9 cellular contexts compared by ENCODE assay signal in the genomic region with DNA sequence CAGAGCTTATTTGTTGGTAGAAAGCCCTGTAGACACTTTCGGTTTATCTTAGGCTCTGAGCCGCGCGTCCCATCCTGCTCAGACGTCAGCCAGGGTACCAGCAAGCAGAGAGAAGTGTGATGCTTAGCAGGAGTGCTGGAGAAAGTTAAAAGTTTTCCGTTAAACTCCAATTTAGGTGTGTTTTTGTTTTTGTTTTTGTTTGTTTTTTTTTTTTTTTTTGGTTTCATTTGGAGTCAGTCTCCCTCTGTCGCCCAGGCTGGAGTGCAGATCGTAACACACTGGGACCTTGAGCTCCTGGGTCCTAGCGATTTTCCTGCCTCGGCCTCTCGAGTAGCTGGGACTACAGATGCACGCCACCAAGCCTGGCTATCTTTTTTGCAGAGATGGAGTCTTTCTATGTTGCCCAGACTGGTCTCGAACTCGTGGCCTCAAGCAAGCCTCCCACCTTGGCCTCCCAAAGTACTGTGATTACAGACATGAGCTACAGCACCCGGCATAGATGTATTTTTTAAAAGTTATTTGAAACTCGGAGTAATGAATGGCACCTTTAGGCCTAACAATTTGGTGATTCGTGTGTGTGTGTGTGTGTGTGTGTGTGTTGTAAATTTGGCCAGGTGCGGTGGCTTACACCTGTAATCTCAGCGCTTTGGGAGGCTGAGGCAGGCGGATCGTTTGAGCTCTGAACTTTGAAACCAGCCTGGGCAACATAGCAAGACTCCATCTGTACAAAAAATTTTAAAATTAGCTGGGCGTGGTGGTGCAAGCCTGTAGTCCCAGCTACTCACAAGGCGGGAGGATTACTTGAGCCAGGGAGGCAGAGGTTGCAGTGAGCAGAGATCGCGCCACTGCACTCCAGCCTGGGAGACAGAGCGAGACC. TPM values are rescaled to one million over a fixed set of nuclear protein-coding genes. Genes with fewer than 3 reads are reported as not detected.
DNase-seq lines count a peak whose midpoint lies in the region; ATAC-seq and TF ChIP-seq lines count a peak whose summit lies in the region.
"Had no signal": no experiment of that assay in that cellular context is flagged by ENCODE, and none has a peak within 500 bp of the region (broad histone marks: within the 10 kb centered on the region; RNA-seq: fewer than 3 reads in every experiment).

No MANE protein-coding gene starts in this region.

- H3K36me3 ChIP-seq in A673 (ENCODE audit: insufficient read depth, low read length, poor library complexity, severe bottlenecking) (no peaks in the 10 kb centered on the region), endodermal cell (ENCODE audit: control insufficient read depth, insufficient read depth, low read length) (no peaks in the 10 kb centered on the region), ovary (no peaks in the 10 kb centered on the region)

- H3K9me3 Mint-ChIP-seq in endodermal cell = no peaks in the 10 kb centered on the region

- ATAC-seq in GM19395 (IDR thresholded peaks at IDR 0.05; ENCODE audit: unreplicated experiment) (peak; percentile 40), HG03342 (IDR thresholded peaks at IDR 0.05; ENCODE audit: unreplicated experiment) (no peak), GM18907 (IDR thresholded peaks at IDR 0.05; ENCODE audit: unreplicated experiment) (no peak)

- no TSS peak for BruUV-seq in A673 (replicated peaks; lab: Mats Ljungman, UMichigan)

- H3K4me3 ChIP-seq in A673 (ENCODE audit: low read depth, low read length, poor library complexity, severe bottlenecking) (peak overlapping the region; percentile 78), endodermal cell (ENCODE audit: low read length) (peak overlapping the region; percentile 75), ovary (peak overlapping the region; percentile 53)

- 57 to 65% methylated on average over 19 to 25 of the region's 26 CpGs for WGBS in endodermal cell (ENCODE audit: insufficient coverage in 1 of 2, insufficient read length in 1 of 2), 2 experiments
- WGBS in ovary, 3 donors = 59 to 62% (median 61%) methylated on average over 26 of the region's 26 CpGs

- H3K27me3 Mint-ChIP-seq in endodermal cell (ENCODE audit: insufficient read depth) = peaks cover 29% of the 10 kb centered on the region

- H3K27ac ChIP-seq in A673 (ENCODE audit: low read depth, low read length, poor library complexity, severe bottlenecking) (peak overlapping the region; percentile 65), endodermal cell (ENCODE audit: low read depth, low read length) (no peak overlapping the region), ovary (peak overlapping the region; percentile 66 to 87)

- CTCF ChIA-PET in A673 (lab: Charles Lee) = no interaction called here

- H3K4me1 ChIP-seq in A673 (ENCODE audit: insufficient read depth, low read length, poor library complexity, severe bottlenecking) = peaks cover 19% of the 10 kb centered on the region
- H3K4me1 ChIP-seq in endodermal cell (ENCODE audit: control insufficient read depth, insufficient read depth, low read length) = no peaks in the 10 kb centered on the region
- no peaks in the 10 kb centered on the region for H3K4me1 ChIP-seq in ovary (ENCODE audit: insufficient read depth)

- H3K9me3 ChIP-seq in A673 (ENCODE audit: low read depth, low read length, poor library complexity, severe bottlenecking) (no peaks in the 10 kb centered on the region), endodermal cell (ENCODE audit: control insufficient read depth, low read length) (no peaks in the 10 kb centered on the region), ovary (no peaks in the 10 kb centered on the region)

- no peaks in the 10 kb centered on the region for H3K27me3 ChIP-seq in A673 (replicated peaks; ENCODE audit: insufficient read depth, low read depth, low read length, poor library complexity)
- H3K27me3 ChIP-seq in endodermal cell (ENCODE audit: control insufficient read depth, insufficient read depth, low read length, poor library complexity, severe bottlenecking) = peaks cover 16% of the 10 kb centered on the region
- H3K27me3 ChIP-seq in ovary = no peaks in the 10 kb centered on the region

- intact Hi-C loops in A673 (cut with micrococcal nuclease; ENCODE audit: unreplicated experiment) (no loop called here), ovary (cut with DNase I) (loop anchor here in 1 of 4 donors (10.0 kb wide), 1 partner anchor 105 kb away; no protein-coding TSS in a partner anchor)

- peak overlapping the region; percentile 89 for H3K27ac Mint-ChIP-seq in endodermal cell

- no peak for TF ChIP-seq CTCF in A673 (conservative IDR thresholded peaks at IDR 0.05; ENCODE audit: low read depth, low read length)
- no peak for TF ChIP-seq CTCF in endodermal cell (conservative IDR thresholded peaks at IDR 0.05)
- no peak for TF ChIP-seq CTCF in ovary (IDR thresholded peaks at IDR 0.05)

- no peak for TF ChIP-seq EP300 in ovary (IDR thresholded peaks at IDR 0.05)

- no peaks in the 10 kb centered on the region for H3K36me3 Mint-ChIP-seq in endodermal cell (ENCODE audit: low read depth)

- POLR2A ChIA-PET in A673 (lab: Charles Lee; ENCODE audit: low non-redundant PET) = no interaction called here

- DNase-seq in A673 (ENCODE audit: low spot score) (no peak), RPMI8226 (peak; percentile 83), endodermal cell (peak; percentile 54), ovary (peak in 1 of 5 donors; percentile 28)
- DNase-seq in activated CD4-positive, CD25-positive, alpha-beta regulatory T cell (lab: John Stamatoyannopoulos, UW) = no peak

- peaks cover 15% of the 10 kb centered on the region for H3K4me1 Mint-ChIP-seq in endodermal cell

- peak overlapping the region; percentile 4 for H3K9ac ChIP-seq in endodermal cell (ENCODE audit: extremely low read depth, low read length, poor library complexity, severe bottlenecking)

- peak overlapping the region; percentile 86 for H3K4me3 Mint-ChIP-seq in endodermal cell

- no peak for TF ChIP-seq POLR2A in ovary (IDR thresholded peaks at IDR 0.05)

RNA-seq across cellular contexts. Expression of gene HIP1, which starts 1.3 kb away (rescaled TPM):
- total RNA-seq in A673 (2021) = 25.0 and 31.4 TPM in 2 replicates
- total RNA-seq in endodermal cell = 10 to 100 TPM; 64.7 to 70.0 TPM
- 44.6 TPM for polyA plus RNA-seq in endodermal cell (2013, experiment 1 of 2)
- 41.5 TPM for polyA plus RNA-seq in endodermal cell (2013, experiment 2 of 2)
- 10 to 100 TPM in 6 of 7 donors, 1 to 10 TPM in 1; 9.4 to 27.0 (median 16.8) TPM for total RNA-seq in ovary
- polyA plus RNA-seq in ovary = 10 to 100 TPM; 11.3 to 31.4 TPM

RNA-seq across cellular contexts. Expression of gene CCL26, which starts 32.0 kb away (rescaled TPM):
- 0.84 TPM in 1 of 2 replicates, not detected in the other for total RNA-seq in A673 (2021)
- total RNA-seq in endodermal cell = 1 to 10 TPM; 1.2 to 2.9 TPM
- 1.2 TPM for polyA plus RNA-seq in endodermal cell (2013, experiment 1 of 2)
- polyA plus RNA-seq in endodermal cell (2013, experiment 2 of 2) = not detected
- total RNA-seq in ovary = 10 to 100 TPM in 1 of 7 donors, 1 to 10 TPM in 6; 2.6 to 13.0 (median 7.6) TPM
- polyA plus RNA-seq in ovary = 10 to 100 TPM in 1 of 2 donors, 1 to 10 TPM in 1; 9.8 to 43.0 TPM
- total RNA-seq: myocyte had no signal

Comparison
In these comparisons a context has a peak if more than half of its experiments do, and no peak if none do; other contexts are left out.
1. DNase-seq: peak in RPMI8226 (single experiment) and endodermal cell (single experiment); none in A673 (single experiment) and activated CD4-positive, CD25-positive, alpha-beta regulatory T cell (0 of 4).
2. Peak in every context shown above with its lines, with median percentiles within 50 percentile points of each other: H3K4me3 ChIP-seq.